In the genomic region with DNA sequence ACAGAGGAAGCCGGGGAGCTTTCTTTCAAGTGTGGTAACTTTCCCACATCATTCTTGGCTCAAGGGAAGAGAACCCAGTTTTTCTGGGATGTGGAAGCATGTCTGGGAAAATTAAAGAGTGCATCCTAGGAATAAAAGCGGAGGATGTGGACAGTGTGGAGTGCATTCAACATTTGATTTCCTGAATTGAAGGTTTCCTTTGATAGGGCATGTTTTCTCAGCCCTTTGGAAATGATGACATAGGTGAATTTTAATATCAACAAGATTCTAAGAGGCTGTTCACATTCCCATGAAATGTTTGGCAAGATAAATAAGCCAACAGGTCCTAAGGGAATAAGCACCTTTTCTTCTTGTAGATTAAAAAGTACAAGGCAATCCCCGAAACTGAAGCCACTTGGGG, we compare ENCODE assay signal across 22 cellular contexts.
"Had no signal": no experiment of that assay in that cellular context is flagged by ENCODE, and none has a peak within 500 bp of the region (broad histone marks: within the 10 kb centered on the region; RNA-seq: fewer than 3 reads in every experiment).

No MANE protein-coding gene starts in this region.

- ATAC-seq: activated naive CD4-positive, alpha-beta T cell treated with anti-CD3 and anti-CD28 coated beads, Interleukin-2, amount 50 U/mL, for 72 hours; activated naive CD8-positive, alpha-beta T cell treated with anti-CD3 and anti-CD28 coated beads, Interleukin-2, amount 50 U/mL, for 24 hours; activated T-cell treated with anti-CD3 and anti-CD28 coated beads, Interleukin-2, amount 50 U/mL, for 4 hours had no signal

- H3K27ac ChIP-seq: ascending aorta, brain microvascular endothelial cell, SK-N-MC, VCaP had no signal

- H3K4me3 ChIP-seq: ascending aorta, MG63, SK-N-MC had no signal

- H3K27ac Mint-ChIP-seq: activated CD4-positive, alpha-beta memory T cell treated with anti-CD3 and anti-CD28 coated beads for 36 hours; activated CD4-positive, alpha-beta T cell treated with anti-CD3 and anti-CD28 coated beads, Interleukin-2, amount 10 ng/mL, durations not matched to agents 7 days and 5 days; activated naive CD4-positive, alpha-beta T cell treated with anti-CD3 and anti-CD28 coated beads, Interleukin-2, amount 50 U/mL, for 72 hours; activated naive CD8-positive, alpha-beta T cell treated with anti-CD3 and anti-CD28 coated beads, Interleukin-2, amount 50 U/mL, for 24 hours had no signal

- H3K36me3 Mint-ChIP-seq: activated CD4-positive, alpha-beta memory T cell treated with anti-CD3 and anti-CD28 coated beads for 36 hours; activated naive CD4-positive, alpha-beta T cell treated with anti-CD3 and anti-CD28 coated beads, Interleukin-2, amount 50 U/mL, for 72 hours had no signal

- H3K4me1 Mint-ChIP-seq: activated CD4-positive, alpha-beta T cell treated with anti-CD3 and anti-CD28 coated beads, Interleukin-2, amount 10 ng/mL, durations not matched to agents 7 days and 5 days; activated naive CD8-positive, alpha-beta T cell treated with anti-CD3 and anti-CD28 coated beads, Interleukin-2, amount 50 U/mL, for 24 hours had no signal

- DNase-seq: activated CD4-positive, alpha-beta memory T cell treated with anti-CD3 and anti-CD28 coated beads for 36 hours; activated CD4-positive, alpha-beta T cell treated with anti-CD3 and anti-CD28 coated beads, Interleukin-2, amount 10 ng/mL, durations not matched to agents 7 days and 5 days; activated CD4-positive, CD25-positive, alpha-beta regulatory T cell; activated CD8-positive, alpha-beta memory T cell treated with anti-CD3 and anti-CD28 coated beads for 24 hours; activated effector memory CD4-positive, alpha-beta T cell treated with anti-CD3 and anti-CD28 coated beads, Interleukin-2, amount 50 U/mL, for 16 hours; activated naive CD4-positive, alpha-beta T cell treated with Interleukin-2 at 50 U/mL for 16 hours; activated naive CD8-positive, alpha-beta T cell treated with anti-CD3 and anti-CD28 coated beads, Interleukin-2, amount 50 U/mL, for 24 hours; activated T-cell treated with anti-CD3 and anti-CD28 coated beads, Interleukin-2, amount 50 U/mL, for 4 hours; amniotic stem cell; brain microvascular endothelial cell; caudate nucleus; MG63; NCI-H1105; NCI-H1436; NCI-H1694 treated with DMSO at 0.1 percent for 48 hours; NCI-H510A treated with DMSO at 0.1 percent for 48 hours; NCI-H69; T-helper 1 cell had no signal

- H3K27me3 ChIP-seq: ascending aorta, brain microvascular endothelial cell, MG63 had no signal

- H3K36me3 ChIP-seq: brain microvascular endothelial cell, MG63 had no signal

- H3K9me3 Mint-ChIP-seq: activated CD4-positive, alpha-beta memory T cell treated with anti-CD3 and anti-CD28 coated beads for 36 hours; activated CD4-positive, alpha-beta T cell treated with anti-CD3 and anti-CD28 coated beads, Interleukin-2, amount 10 ng/mL, durations not matched to agents 7 days and 5 days; activated naive CD4-positive, alpha-beta T cell treated with anti-CD3 and anti-CD28 coated beads, Interleukin-2, amount 50 U/mL, for 72 hours; activated naive CD8-positive, alpha-beta T cell treated with anti-CD3 and anti-CD28 coated beads, Interleukin-2, amount 50 U/mL, for 24 hours; activated T-cell treated with anti-CD3 and anti-CD28 coated beads, Interleukin-2, amount 50 U/mL, for 4 hours had no signal

- H3K9me3 ChIP-seq: ascending aorta, MG63 had no signal

- H3K4me3 Mint-ChIP-seq: activated CD4-positive, alpha-beta memory T cell treated with anti-CD3 and anti-CD28 coated beads for 36 hours; activated CD4-positive, alpha-beta T cell treated with anti-CD3 and anti-CD28 coated beads, Interleukin-2, amount 10 ng/mL, durations not matched to agents 7 days and 5 days; activated naive CD8-positive, alpha-beta T cell treated with anti-CD3 and anti-CD28 coated beads, Interleukin-2, amount 50 U/mL, for 24 hours; activated T-cell treated with anti-CD3 and anti-CD28 coated beads, Interleukin-2, amount 50 U/mL, for 4 hours had no signal
